In genomic region chr9:36798350-36799065, GRCh38 we compare ENCODE assay signal across 10 cellular contexts.
A peak's percentile ranks its signal among the peaks of the same experiment; 100 is the strongest.
DNase-seq lines count a peak whose midpoint lies in the region; ATAC-seq and TF ChIP-seq lines count a peak whose summit lies in the region.
"Had no signal": no experiment of that assay in that cellular context is flagged by ENCODE, and none has a peak within 500 bp of the region (broad histone marks: within the 10 kb centered on the region; RNA-seq: fewer than 3 reads in every experiment).

No MANE protein-coding gene starts in this region.

- H3K4me1 ChIP-seq in liver (ENCODE audit: control insufficient read depth in 4 of 4, insufficient read depth in 4 of 4, low read length in 3 of 4) = no peaks in the 10 kb centered on the region

- H3K9me3 ChIP-seq in liver (ENCODE audit: control insufficient read depth in 4 of 4, low read length in 3 of 4) = peaks cover 0 to 7% (median under 1%) of the 10 kb centered on the region in 4 donors

- H3K9me3 Mint-ChIP-seq in glutamatergic neuron (ENCODE audit: unreplicated experiment) = no peaks in the 10 kb centered on the region

- ATAC-seq in GM21423 (IDR thresholded peaks at IDR 0.05; ENCODE audit: unreplicated experiment) = no peak
- ATAC-seq: activated T-cell treated with anti-CD3 and anti-CD28 coated beads, Interleukin-2, amount 50 U/mL, for 4 hours had no signal

- H3K27ac ChIP-seq in RWPE1 = no peak overlapping the region
- no peak overlapping the region for H3K27ac ChIP-seq in liver (ENCODE audit: low read depth in 1 of 2, low read length in 2 of 2)

- no peak overlapping the region for H3K4me3 Mint-ChIP-seq in glutamatergic neuron (ENCODE audit: unreplicated experiment)
- H3K4me3 Mint-ChIP-seq: activated T-cell treated with anti-CD3 and anti-CD28 coated beads, Interleukin-2, amount 50 U/mL, for 4 hours had no signal

- POLR2A ChIA-PET in RWPE1 (lab: Yijun Ruan, JAX; ENCODE audit: low non-redundant PET) = no interaction called here

- 71% methylated on average over 6 of the region's 6 CpGs for WGBS in liver

- DNase-seq in DMS153 (lab: John Stamatoyannopoulos, UW) (peak; percentile 62), HPDE6-E6E7 (ENCODE audit: extremely low spot score) (peak; percentile 64), RWPE1 (ENCODE audit: low spot score) (peak; percentile 62), glutamatergic neuron (no peak), T-helper 2 cell (no peak)
- no peak for DNase-seq in stimulated activated CD4-positive, alpha-beta T cell treated with anti-CD3 and anti-CD28 coated beads, Interleukin-15, amount 100 ng/mL, for 24 hours
- DNase-seq: activated T-cell treated with anti-CD3 and anti-CD28 coated beads, Interleukin-2, amount 50 U/mL, for 4 hours; stimulated activated CD4-positive, alpha-beta T cell treated with anti-CD3 and anti-CD28 coated beads, Interleukin-4, amount 100 ng/mL, for 1 hour had no signal

- H3K4me3 ChIP-seq in liver (ENCODE audit: low read depth in 1 of 3, low read length in 3 of 3) = no peak overlapping the region

- TF ChIP-seq RAD21 in liver (IDR thresholded peaks at IDR 0.05) = peak; percentile 49 to 52

- H3K9ac ChIP-seq in liver (ENCODE audit: low read depth in 1 of 2, low read length in 2 of 2) = no peak overlapping the region

- no peaks in the 10 kb centered on the region for H3K27me3 ChIP-seq in liver (ENCODE audit: control insufficient read depth in 4 of 4, insufficient read depth in 4 of 4, low read length in 3 of 4)

- CTCF ChIA-PET in RWPE1 (lab: Yijun Ruan, JAX) = interaction anchor here (0.6 to 2.4 kb wide), 4 partner anchors 72 to 193 kb away, joined by 3 to 6 read pairs (median 3); no protein-coding TSS in a partner anchor

- peaks cover 13% of the 10 kb centered on the region for H3K4me1 Mint-ChIP-seq in glutamatergic neuron (ENCODE audit: low read depth, unreplicated experiment)

- no peak; the same call in 1 of the 2 replicates for TF ChIP-seq CTCF in RWPE1 (conservative IDR thresholded peaks at IDR 0.05; ENCODE audit: low read depth)
- TF ChIP-seq CTCF in liver (IDR thresholded peaks at IDR 0.05; ENCODE audit: low read depth, low read length, missing input control) = peak; percentile 10
- no peak for TF ChIP-seq CTCF in glutamatergic neuron (IDR thresholded peaks at IDR 0.05; ENCODE audit: partially characterized antibody, unreplicated experiment)

- H3K36me3 ChIP-seq in liver (ENCODE audit: control insufficient read depth in 4 of 4, insufficient read depth in 3 of 4, low read depth in 1 of 4, low read length in 3 of 4) = no peaks in the 10 kb centered on the region

- H3K36me3 Mint-ChIP-seq in glutamatergic neuron (ENCODE audit: unreplicated experiment) = no peaks in the 10 kb centered on the region

- H3K27me3 Mint-ChIP-seq in glutamatergic neuron (ENCODE audit: unreplicated experiment) = peaks cover 6% of the 10 kb centered on the region

- no peak overlapping the region for H3K27ac Mint-ChIP-seq in glutamatergic neuron (ENCODE audit: unreplicated experiment)

TF ChIP-seq in liver, 16 proteins besides CTCF, POLR2A, EP300 and RAD21:
- no peak for TF ChIP-seq ZBTB33 (IDR thresholded peaks at IDR 0.05)

Comparison
In these comparisons a context has a peak if more than half of its experiments do, and no peak if none do; other contexts are left out.
1. DNase-seq: peak in DMS153 (single experiment), HPDE6-E6E7 (single experiment) and RWPE1 (single experiment); none in stimulated activated CD4-positive, alpha-beta T cell treated with anti-CD3 and anti-CD28 coated beads, Interleukin-15, amount 100 ng/mL, for 24 hours (single experiment), glutamatergic neuron (single experiment) and T-helper 2 cell (0 of 5).